In genomic region chr19:44346556-44346955, GRCh38 we compare ENCODE assay signal across 18 cellular contexts. TPM values are rescaled to one million over a fixed set of nuclear protein-coding genes. Genes with fewer than 3 reads are reported as not detected.
DNase-seq lines count a peak whose midpoint lies in the region; ATAC-seq, FAIRE-seq and TF ChIP-seq lines count a peak whose summit lies in the region.
"Had no signal": no experiment of that assay in that cellular context is flagged by ENCODE, and none has a peak within 500 bp of the region (broad histone marks: within the 10 kb centered on the region; RNA-seq: fewer than 3 reads in every experiment).

No MANE protein-coding gene starts in this region.

- no peak for TF ChIP-seq CTCF in A549 (IDR thresholded peaks at IDR 0.05)
- TF ChIP-seq CTCF in endothelial cell (IDR thresholded peaks at IDR 0.05; ENCODE audit: unreplicated experiment): no peak

- TF ChIP-seq EP300 in A549 (IDR thresholded peaks at IDR 0.05): no peak

- peaks cover 4% of the 10 kb centered on the region for H3K27me3 Mint-ChIP-seq in endothelial cell (ENCODE audit: unreplicated experiment)
- H3K27me3 Mint-ChIP-seq: CD4-positive, alpha-beta T cell had no signal

- no peak overlapping the region for H3K4me3 Mint-ChIP-seq in endothelial cell (ENCODE audit: unreplicated experiment)
- H3K4me3 Mint-ChIP-seq: CD4-positive, alpha-beta T cell; HFFc6 had no signal

- no peaks in the 10 kb centered on the region for H3K4me1 ChIP-seq in A549

- POLR2A ChIA-PET in A549 (lab: Yijun Ruan, JAX): no interaction called here

- FAIRE-seq in A549 (lab: Jason Lieb, UNC): peak; percentile 36

- no peak overlapping the region for H3K27ac ChIP-seq in A549
- H3K27ac ChIP-seq: C4-2B had no signal

- no peak overlapping the region for H3K27ac Mint-ChIP-seq in endothelial cell (ENCODE audit: unreplicated experiment)
- H3K27ac Mint-ChIP-seq: CD4-positive, alpha-beta T cell; HFFc6 had no signal

- peaks cover 7% of the 10 kb centered on the region for H3K9me3 Mint-ChIP-seq in endothelial cell (ENCODE audit: unreplicated experiment)

- in situ Hi-C loops in G401 (cut with HindIII; ENCODE audit: low sequenced_read_pairs): no loop called here

- H3K4me3 ChIP-seq in A549: no peak overlapping the region

- WGBS in A549 (ENCODE audit: missing lambda C conversion rate): 71% methylated on average over 4 of the region's 4 CpGs

- H3K9me3 ChIP-seq in A549: peaks cover 69% of the 10 kb centered on the region

- H3K36me3 Mint-ChIP-seq in endothelial cell (ENCODE audit: low read depth, unreplicated experiment): peaks cover 32% of the 10 kb centered on the region

- no peak for TF ChIP-seq RAD21 in A549 (conservative IDR thresholded peaks at IDR 0.05 in 1 of 2, IDR thresholded peaks at IDR 0.05 in 1 of 2)

- ATAC-seq in A549 (no peak), GM18907 (IDR thresholded peaks at IDR 0.05; ENCODE audit: unreplicated experiment) (no peak)
- ATAC-seq: HCT116 had no signal

- CTCF ChIA-PET in A549 (lab: Yijun Ruan, JAX): no interaction called here

- H3K4me2 ChIP-seq in A549: no peak overlapping the region

- no peak for TF ChIP-seq POLR2A in A549 (IDR thresholded peaks at IDR 0.05; ENCODE audit: low read length)

- H3K4me1 Mint-ChIP-seq in endothelial cell (ENCODE audit: unreplicated experiment): no peaks in the 10 kb centered on the region

- DNase-seq in A549 (ENCODE audit: low read depth in 1 of 2, low spot score in 1 of 2): no peak
- DNase-seq in G401 (ENCODE audit: low spot score): peak; percentile 84
- peak; percentile 37 for DNase-seq in astrocyte of the hippocampus (ENCODE audit: low read depth, low spot score)
- DNase-seq in medulla oblongata (ENCODE audit: extremely low spot score): peak; percentile 12
- no peak for DNase-seq in endothelial cell (ENCODE audit: low spot score)
- DNase-seq: ACHN; CD4-positive, alpha-beta T cell; DMS153; DMS79; GF-D8; GOT3; H7; HFFc6 had no signal

TF ChIP-seq in A549, 52 proteins besides CTCF, POLR2A, EP300 and RAD21:
- TF ChIP-seq ESRRA (IDR thresholded peaks at IDR 0.05; ENCODE audit: borderline replicate concordance, low read length) (no peak), GATA3 (IDR thresholded peaks at IDR 0.05; ENCODE audit: borderline replicate concordance) (no peak), CHD4 (IDR thresholded peaks at IDR 0.05; ENCODE audit: borderline replicate concordance) (no peak), CHD2 (IDR thresholded peaks at IDR 0.05; ENCODE audit: low read length, partially characterized antibody) (no peak), FOSL2 (IDR thresholded peaks at IDR 0.05) (no peak), FOSL2 (CRISPR knock-in tag; IDR thresholded peaks at IDR 0.05) (no peak), ZNF302 (CRISPR knock-in tag; IDR thresholded peaks at IDR 0.05) (no peak), NFE2L2 (conservative IDR thresholded peaks at IDR 0.05; ENCODE audit: low read length) (no peak), RFX5 (IDR thresholded peaks at IDR 0.05) (no peak), SREBF2 (IDR thresholded peaks at IDR 0.05) (no peak)
TF ChIP-seq in A549: peak in this region for 0.

RNA-seq across cellular contexts. Expression of gene ZNF112, which starts 9.9 kb away (rescaled TPM):
- polyA plus RNA-seq in A549 (2011; rRNA removed) (5.6 and 6.9 TPM in 2 replicates), A549 (2017; fragmentation: RNase III; extraction: RNeasy Plus Mini Kit Qiagen cat#74134 plus additional on column Dnase treatment) (3.3 to 3.5 TPM (median 3.5 TPM) in 3 replicates)
- polyA plus RNA-seq in A549 (2012; cell fraction: cytosol; rRNA removed): 0.44 and 0.48 TPM in 2 replicates
- polyA plus RNA-seq in A549 (2012; cell fraction: nucleus; rRNA removed): 0.94 and 1.2 TPM in 2 replicates
- 4.9 and 5.4 TPM in 2 replicates for polyA minus RNA-seq in A549 (2011; rRNA and poly(A)+ RNA removed)
- total RNA-seq in G401 (2014; rRNA removed; shearing (Covaris generic)): 0.81 and 1.2 TPM in 2 replicates
- 12.3 TPM for total RNA-seq in endothelial cell (ENCODE audit: unreplicated experiment)

RNA-seq across cellular contexts. Expression of gene ZNF235, which starts 41.7 kb away (rescaled TPM):
- polyA plus RNA-seq in A549 (2011; rRNA removed): 7.4 and 8.4 TPM in 2 replicates
- polyA plus RNA-seq in A549 (2012; cell fraction: cytosol; rRNA removed): 1.3 and 1.6 TPM in 2 replicates
- polyA plus RNA-seq in A549 (2012; cell fraction: nucleus; rRNA removed): 3.1 and 5.0 TPM in 2 replicates
- 3.8 to 4.9 TPM (median 4.2 TPM) in 3 replicates for polyA plus RNA-seq in A549 (2017; fragmentation: RNase III; extraction: RNeasy Plus Mini Kit Qiagen cat#74134 plus additional on column Dnase treatment)
- polyA minus RNA-seq in A549 (2011; rRNA and poly(A)+ RNA removed): 6.0 and 8.2 TPM in 2 replicates
- 4.2 and 8.6 TPM in 2 replicates for total RNA-seq in G401 (2014; rRNA removed; shearing (Covaris generic))
- 14.9 TPM for total RNA-seq in endothelial cell (ENCODE audit: unreplicated experiment)

RNA-seq across cellular contexts. Expression of gene ZNF285, which starts 54.9 kb away (rescaled TPM):
- polyA plus RNA-seq in A549 (2011; rRNA removed): 5.7 and 6.4 TPM in 2 replicates
- 0.65 and 0.71 TPM in 2 replicates for polyA plus RNA-seq in A549 (2012; cell fraction: cytosol; rRNA removed)
- polyA plus RNA-seq in A549 (2012; cell fraction: nucleus; rRNA removed): 0.73 and 1.1 TPM in 2 replicates
- 2.8 to 4.3 TPM (median 2.9 TPM) in 3 replicates for polyA plus RNA-seq in A549 (2017; fragmentation: RNase III; extraction: RNeasy Plus Mini Kit Qiagen cat#74134 plus additional on column Dnase treatment)
- 5.1 and 6.9 TPM in 2 replicates for polyA minus RNA-seq in A549 (2011; rRNA and poly(A)+ RNA removed)
- 0.24 and 0.31 TPM in 2 replicates for total RNA-seq in G401 (2014; rRNA removed; shearing (Covaris generic))
- 3.2 TPM for total RNA-seq in endothelial cell (ENCODE audit: unreplicated experiment)
- total RNA-seq: A172, HT-29 had no signal

Comparison
In these comparisons a context has a peak if more than half of its experiments do, and no peak if none do; other contexts are left out.
1. DNase-seq: peak in G401 (single experiment), astrocyte of the hippocampus (single experiment) and medulla oblongata (single experiment); none in A549 (0 of 2) and endothelial cell (single experiment).